9 cellular contexts compared by ENCODE assay signal in the genomic region with DNA sequence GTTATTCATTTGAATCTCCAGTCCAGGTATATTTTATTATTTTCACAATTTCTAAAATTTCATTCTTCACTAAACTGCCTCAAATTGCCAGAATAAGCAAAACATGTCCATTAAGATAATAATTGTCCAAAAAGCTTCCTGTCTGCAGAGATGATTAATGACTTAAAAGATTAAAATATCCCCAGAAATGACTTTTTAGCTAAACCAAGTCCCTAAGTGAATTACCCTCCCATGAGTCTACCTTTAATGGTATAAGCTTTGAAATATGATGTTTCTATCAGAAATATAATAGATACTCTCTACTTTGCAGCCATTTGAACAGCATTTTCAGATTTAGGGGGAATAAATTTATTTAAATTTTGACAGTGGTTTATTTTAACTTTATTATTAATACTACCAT.
"Had no signal": no experiment of that assay in that cellular context is flagged by ENCODE, and none has a peak within 500 bp of the region (broad histone marks: within the 10 kb centered on the region; RNA-seq: fewer than 3 reads in every experiment).

No MANE protein-coding gene starts in this region.

- H3K4me3 ChIP-seq: GM23248, GM23338, HAP-1 had no signal

- H3K36me3 ChIP-seq: HAP-1 had no signal

- H3K9me3 ChIP-seq: HAP-1 had no signal

- H3K9ac ChIP-seq: GM23248 had no signal

- H3K27ac ChIP-seq: GM23248 had no signal

- H3K4me2 ChIP-seq: GM23338 had no signal

- DNase-seq: GM23248, GOT3, H7, H9, HCEC 1CT, HFFc6 had no signal

- H2AFZ ChIP-seq: GM23248, GM23338 had no signal

- ATAC-seq: GM23338, HCT116 had no signal
